9 cellular contexts compared by ENCODE assay signal in genomic region chr13:21079761-21080730, GRCh38. TPM values are rescaled to one million over a fixed set of nuclear protein-coding genes. Genes with fewer than 3 reads are reported as not detected.
A peak's percentile ranks its signal among the peaks of the same experiment; 100 is the strongest.
DNase-seq lines count a peak whose midpoint lies in the region; ATAC-seq, FAIRE-seq and TF ChIP-seq lines count a peak whose summit lies in the region.
"Had no signal": no experiment of that assay in that cellular context is flagged by ENCODE, and none has a peak within 500 bp of the region (broad histone marks: within the 10 kb centered on the region; RNA-seq: fewer than 3 reads in every experiment).

No MANE protein-coding gene starts in this region.

- WGBS in neuronal stem cell (ENCODE audit: extremely low coverage in 2 of 2, insufficient read length in 2 of 2, insufficient replicate concordance in 1 of 2), 2 donors = no CpG with 5 or more reads among the region's 16 CpGs

- no peak overlapping the region for H2AK5ac ChIP-seq in neuronal stem cell (ENCODE audit: low read depth, low read length)

- no peak overlapping the region for H3K14ac ChIP-seq in neuronal stem cell (ENCODE audit: low read length)

- TF ChIP-seq CTCF in CD14-positive monocyte (IDR thresholded peaks at IDR 0.05) = no peak
- no peak for TF ChIP-seq CTCF in endothelial cell of umbilical vein (IDR thresholded peaks at IDR 0.05; ENCODE audit: extremely low read depth in 1 of 2, insufficient read depth in 1 of 2, low read depth in 1 of 2, low read length in 2 of 2)

- no peak overlapping the region for H2BK15ac ChIP-seq in neuronal stem cell (ENCODE audit: low read length)

- POLR2A ChIA-PET in endothelial cell of umbilical vein (lab: Charles Lee) = interaction anchor here (1.1 kb wide), 1 partner anchor 13 kb away, joined by 3 read pairs; no protein-coding TSS in a partner anchor

- no peak overlapping the region for H2BK12ac ChIP-seq in neuronal stem cell (ENCODE audit: low read length)

- no peak overlapping the region for H3K4ac ChIP-seq in neuronal stem cell (ENCODE audit: low read length)

- no peaks in the 10 kb centered on the region for H3K79me2 ChIP-seq in endothelial cell of umbilical vein (ENCODE audit: control insufficient read depth, insufficient read depth, low read length)

- no peak overlapping the region for H2BK5ac ChIP-seq in neuronal stem cell (ENCODE audit: low read length)

- H4K20me1 ChIP-seq in endothelial cell of umbilical vein (replicated peaks; ENCODE audit: control insufficient read depth, extremely low read depth, insufficient read depth, low read length) = no peaks in the 10 kb centered on the region

- H3K9me1 ChIP-seq in endothelial cell of umbilical vein (replicated peaks; ENCODE audit: control insufficient read depth, extremely low read depth, insufficient read depth, low read length) = no peaks in the 10 kb centered on the region

- peak overlapping the region; percentile 59 to 60 for H3K4me3 Mint-ChIP-seq in CD14-positive monocyte

- CTCF ChIA-PET in endothelial cell of umbilical vein (lab: Charles Lee) = interaction anchor here (1.0 to 2.1 kb wide), 8 partner anchors 12 to 136 kb away, joined by 3 to 6 read pairs (median 4); partner anchors contain the start of genes MRPL57 and SKA3

- no peak overlapping the region for H3K18ac ChIP-seq in neuronal stem cell (ENCODE audit: low read length)

- H3K9ac ChIP-seq in endothelial cell of umbilical vein (replicated peaks; ENCODE audit: extremely low read depth, insufficient read depth, low read length) (peak overlapping the region; percentile 92), neuronal stem cell (ENCODE audit: low read depth, low read length, poor library complexity) (no peak overlapping the region)

- no peak overlapping the region for H3K23ac ChIP-seq in neuronal stem cell (ENCODE audit: low read depth, low read length, poor library complexity)

- H3K4me1 Mint-ChIP-seq in CD14-positive monocyte = peaks cover 32% of the 10 kb centered on the region

- no peaks in the 10 kb centered on the region for H3K9me3 ChIP-seq in endothelial cell of umbilical vein (replicated peaks; ENCODE audit: control insufficient read depth, insufficient read depth, low read length)
- H3K9me3 ChIP-seq in neuronal stem cell (replicated peaks in 1 of 2; ENCODE audit: control insufficient read depth in 2 of 2, insufficient read depth in 1 of 2, low read depth in 1 of 2, low read length in 2 of 2) = no peaks in the 10 kb centered on the region

- H3K4me3 ChIP-seq in endothelial cell of umbilical vein (replicated peaks in 1 of 3; ENCODE audit: insufficient read depth in 1 of 3, low read depth in 1 of 3, low read length in 3 of 3) (peak overlapping the region; percentile 11 to 61 (median 24)), neuronal stem cell (ENCODE audit: low read length in 2 of 2) (no peak overlapping the region)

- dilution Hi-C loops in endothelial cell of umbilical vein (cut with MboI; ENCODE audit: extremely low pct_ligation_motif_present, low sequenced_read_pairs) = no loop called here

- H3K27me3 ChIP-seq in endothelial cell of umbilical vein (ENCODE audit: control insufficient read depth in 2 of 2, insufficient read depth in 2 of 2, low read length in 2 of 2) (no peaks in the 10 kb centered on the region), neuronal stem cell (ENCODE audit: control insufficient read depth in 3 of 3, insufficient read depth in 3 of 3, low read depth in 1 of 3, low read length in 3 of 3) (peaks cover 0 to 3% (median 0%) of the 10 kb centered on the region in 3 experiments)

- H3K4me1 ChIP-seq in endothelial cell of umbilical vein (ENCODE audit: control insufficient read depth, extremely low read depth, insufficient read depth, low read length) (peaks cover 34% of the 10 kb centered on the region), neuronal stem cell (ENCODE audit: control insufficient read depth in 2 of 2, insufficient read depth in 1 of 2, low read depth in 1 of 2, low read length in 2 of 2) (peaks cover 0 to 2% of the 10 kb centered on the region in 2 donors)

- peak; percentile 14 for TF ChIP-seq POLR2A in endothelial cell of umbilical vein (IDR thresholded peaks at IDR 0.05; ENCODE audit: low read depth, low read length)

- peak; percentile 97 for FAIRE-seq in endothelial cell of umbilical vein (lab: Jason Lieb, UNC)

- no peak overlapping the region for H4K8ac ChIP-seq in neuronal stem cell (ENCODE audit: low read depth, low read length)

- no peak overlapping the region for H2BK120ac ChIP-seq in neuronal stem cell (ENCODE audit: low read depth, low read length)

- peak overlapping the region in 5 of 7 donors; percentile 41 to 79 (median 75) for H3K27ac Mint-ChIP-seq in CD14-positive monocyte

- H3K79me1 ChIP-seq in neuronal stem cell (ENCODE audit: low read depth, low read length) = no peaks in the 10 kb centered on the region

- no peak for ATAC-seq in HG03460 (IDR thresholded peaks at IDR 0.05; ENCODE audit: unreplicated experiment)

- no peaks in the 10 kb centered on the region for H3K36me3 Mint-ChIP-seq in CD14-positive monocyte

- peak overlapping the region; percentile 88 for H3K4me2 ChIP-seq in endothelial cell of umbilical vein (ENCODE audit: insufficient read depth, low read length)
- no peak overlapping the region for H3K4me2 ChIP-seq in neuronal stem cell (ENCODE audit: insufficient read depth, low read length, poor library complexity, severe bottlenecking)

- no peak for DNase-seq in CD14-positive monocyte (ENCODE audit: low spot score)
- DNase-seq in NCI-H2227 treated with DMSO at 0.1 percent for 48 hours (lab: John Stamatoyannopoulos, UW) = peak; percentile 73
- peak; percentile 96 for DNase-seq in endothelial cell of umbilical vein (ENCODE audit: low read depth, low spot score)
- DNase-seq in neuronal stem cell (ENCODE audit: low spot score) = no peak
- no peak for DNase-seq in NCI-H146 treated with DMSO at 0.1 percent for 48 hours (lab: John Stamatoyannopoulos, UW; ENCODE audit: unreplicated experiment)
- no peak for DNase-seq in NCI-H1694 treated with DMSO at 0.1 percent for 48 hours (lab: John Stamatoyannopoulos, UW)
- no peak for DNase-seq in posterior vena cava (ENCODE audit: low spot score)
- DNase-seq: NCI-H2171 treated with DMSO at 0.1 percent for 48 hours had no signal

- H3K27ac ChIP-seq in endothelial cell of umbilical vein (ENCODE audit: insufficient read depth, low read depth, low read length) (peak overlapping the region; percentile 97), neuronal stem cell (replicated peaks; ENCODE audit: low read length) (no peak overlapping the region)

- H2AFZ ChIP-seq in endothelial cell of umbilical vein (ENCODE audit: low read depth, low read length) = peak overlapping the region; percentile 82
- H2AFZ ChIP-seq in neuronal stem cell (ENCODE audit: low read length) = peak overlapping the region; percentile 2

- H3K27me3 Mint-ChIP-seq in CD14-positive monocyte (ENCODE audit: low read depth in 3 of 3) = peaks cover 0 to 4% (median 0%) of the 10 kb centered on the region in 3 donors

- TSS peak; percentile 71 for BruUV-seq in endothelial cell of umbilical vein (replicated peaks; lab: Mats Ljungman, UMichigan)

- no peak overlapping the region for H4K91ac ChIP-seq in neuronal stem cell (ENCODE audit: low read depth, low read length, poor library complexity)

- H3K36me3 ChIP-seq in endothelial cell of umbilical vein (ENCODE audit: control insufficient read depth in 2 of 2, extremely low read depth in 1 of 2, insufficient read depth in 2 of 2, low read length in 2 of 2) (no peaks in the 10 kb centered on the region), neuronal stem cell (replicated peaks in 1 of 2; ENCODE audit: control insufficient read depth in 2 of 2, insufficient read depth in 2 of 2, low read length in 2 of 2) (no peaks in the 10 kb centered on the region)

- intact Hi-C loops in CD14-positive monocyte (cut with micrococcal nuclease) (loop anchor here in 1 of 2 donors (5.0 kb wide), 1 partner anchor 63 kb away; no protein-coding TSS in a partner anchor), endothelial cell of umbilical vein (cut with micrococcal nuclease) (loop anchor here (1.0 to 5.0 kb wide), 6 partner anchors 19 to 266 kb away; partner anchors contain the start of genes LATS2, MRPL57 and SKA3), posterior vena cava (cut with DNase I) (no loop called here)

- no peaks in the 10 kb centered on the region for H3K9me3 Mint-ChIP-seq in CD14-positive monocyte

TF ChIP-seq in endothelial cell of umbilical vein, 7 proteins besides CTCF, POLR2A, EP300 and RAD21 (continues in another document):
- TF ChIP-seq GATA2 (IDR thresholded peaks at IDR 0.05; ENCODE audit: insufficient read depth, insufficient read length, low read depth, low read length) (peak; percentile 97), JUN (IDR thresholded peaks at IDR 0.05; ENCODE audit: borderline replicate concordance, insufficient read depth, insufficient read length, low read depth) (peak; percentile 74), EZH2 (IDR thresholded peaks at IDR 0.05; ENCODE audit: borderline replicate concordance, low read depth, low read length, severe bottlenecking) (no peak), POLR2AphosphoS5 (IDR thresholded peaks at IDR 0.05; ENCODE audit: insufficient read depth, low read depth, low read length) (peak; percentile 65)

RNA-seq across cellular contexts. Expression of gene LATS2, which starts 18.7 kb away (rescaled TPM):
- polyA plus RNA-seq in CD14-positive monocyte = 1 to 10 TPM in 1 of 2 donors, under 1 TPM in 1; 0.96 to 1.0 TPM
- 65.7 and 67.6 TPM in 2 replicates for total RNA-seq in endothelial cell of umbilical vein
- 25.4 and 33.5 TPM in 2 replicates for polyA plus RNA-seq in endothelial cell of umbilical vein
- 27.0 and 33.0 TPM in 2 replicates for polyA plus RNA-seq in endothelial cell of umbilical vein (2011; cell fraction: cytosol; rRNA removed)
- 42.0 and 42.2 TPM in 2 replicates for polyA plus RNA-seq in endothelial cell of umbilical vein (2011; cell fraction: nucleus; rRNA removed)
- 48.9 and 49.6 TPM in 2 replicates for polyA plus RNA-seq in endothelial cell of umbilical vein (2012)
- 44.9 and 45.7 TPM in 2 replicates for polyA minus RNA-seq in endothelial cell of umbilical vein
- polyA minus RNA-seq in endothelial cell of umbilical vein (2011; cell fraction: cytosol; rRNA and poly(A)+ RNA removed) = 17.7 TPM
- polyA minus RNA-seq in endothelial cell of umbilical vein (2011; cell fraction: nucleus; rRNA and poly(A)+ RNA removed) = 33.7 and 49.2 TPM in 2 replicates
- polyA plus RNA-seq in neuronal stem cell (2013, experiment 1 of 2) = 13.5 TPM
- polyA plus RNA-seq in neuronal stem cell (2013, experiment 2 of 2) = 14.1 TPM
- total RNA-seq in posterior vena cava = 10 to 100 TPM; 37.2 to 41.8 TPM

RNA-seq across cellular contexts. Expression of gene SAP18, which starts 59.9 kb away (rescaled TPM):
- polyA plus RNA-seq in CD14-positive monocyte = 100 to 1,000 TPM; 270 to 293 TPM
- total RNA-seq in endothelial cell of umbilical vein = 191 and 221 TPM in 2 replicates
- 29.7 and 30.3 TPM in 2 replicates for polyA plus RNA-seq in endothelial cell of umbilical vein
- polyA plus RNA-seq in endothelial cell of umbilical vein (2011; cell fraction: cytosol; rRNA removed) = 49.9 and 65.8 TPM in 2 replicates
- 33.7 and 34.6 TPM in 2 replicates for polyA plus RNA-seq in endothelial cell of umbilical vein (2011; cell fraction: nucleus; rRNA removed)
- 163 and 187 TPM in 2 replicates for polyA plus RNA-seq in endothelial cell of umbilical vein (2012)
- polyA minus RNA-seq in endothelial cell of umbilical vein = 9.4 and 12.8 TPM in 2 replicates
- polyA minus RNA-seq in endothelial cell of umbilical vein (2011; cell fraction: cytosol; rRNA and poly(A)+ RNA removed) = 11.0 TPM
- polyA minus RNA-seq in endothelial cell of umbilical vein (2011; cell fraction: nucleus; rRNA and poly(A)+ RNA removed) = 16.0 and 16.1 TPM in 2 replicates
- polyA plus RNA-seq in neuronal stem cell (2013, experiment 1 of 2) = 156 TPM
- polyA plus RNA-seq in neuronal stem cell (2013, experiment 2 of 2) = 157 TPM
- total RNA-seq in posterior vena cava = 100 to 1,000 TPM; 177 to 182 TPM

Comparison
In these comparisons a context has a peak if more than half of its experiments do, and no peak if none do; other contexts are left out.
1. DNase-seq: peak in NCI-H2227 treated with DMSO at 0.1 percent for 48 hours (single experiment) and endothelial cell of umbilical vein (single experiment); none in CD14-positive monocyte (single experiment), neuronal stem cell (single experiment), NCI-H146 treated with DMSO at 0.1 percent for 48 hours (single experiment), NCI-H1694 treated with DMSO at 0.1 percent for 48 hours (single experiment) and posterior vena cava (single experiment).
2. H3K4me3 ChIP-seq: peak in endothelial cell of umbilical vein (3 of 3); none in neuronal stem cell (0 of 2).